Comparison of ENCODE assay signal across 1 cellular context in genomic region chr2:105427485-105427884, GRCh38.
TF ChIP-seq lines count a peak whose summit lies in the region.

No MANE protein-coding gene starts in this region.

TF ChIP-seq in GM23338, 12 proteins besides CTCF, POLR2A, EP300 and RAD21:
- TF ChIP-seq CREB1 (CRISPR knock-in tag; IDR thresholded peaks at IDR 0.05; ENCODE audit: low read depth), result no peak
- TF ChIP-seq STAT1 (IDR thresholded peaks at IDR 0.05; ENCODE audit: unreplicated experiment), result no peak
- TF ChIP-seq ZNF331 (CRISPR knock-in tag; IDR thresholded peaks at IDR 0.05; ENCODE audit: low read depth), result no peak
- TF ChIP-seq POLR2AphosphoS5 (IDR thresholded peaks at IDR 0.05; ENCODE audit: low read depth), result no peak
- TF ChIP-seq EZH2phosphoT487 (IDR thresholded peaks at IDR 0.05; ENCODE audit: unreplicated experiment), result no peak
- TF ChIP-seq ZNF462 (CRISPR knock-in tag; IDR thresholded peaks at IDR 0.05), result no peak
- no peak for TF ChIP-seq NANOG (IDR thresholded peaks at IDR 0.05; ENCODE audit: borderline replicate concordance)
- TF ChIP-seq JUNB (IDR thresholded peaks at IDR 0.05; ENCODE audit: unreplicated experiment), result no peak
- no peak for TF ChIP-seq ZNF114 (CRISPR knock-in tag; IDR thresholded peaks at IDR 0.05)
- no peak for TF ChIP-seq ETS1 (IDR thresholded peaks at IDR 0.05)
- no peak for TF ChIP-seq REST (IDR thresholded peaks at IDR 0.05; ENCODE audit: unreplicated experiment)
- TF ChIP-seq EZH2 (IDR thresholded peaks at IDR 0.05; ENCODE audit: low read depth, unreplicated experiment), result no peak
TF ChIP-seq in GM23338: peak in this region for 0.
